In genomic region chr11:69380451-69380901, GRCh38 we compare ENCODE assay signal across 1 cellular context.
TF ChIP-seq lines count a peak whose summit lies in the region.

No MANE protein-coding gene starts in this region.

TF ChIP-seq in SK-N-SH treated with all-trans-retinoic acid at 6 μM for 48 hours, 23 proteins besides CTCF, POLR2A, EP300 and RAD21 (continued from another document):
- no peak for TF ChIP-seq CSRNP3 (CRISPR knock-in tag; IDR thresholded peaks at IDR 0.05)
- no peak for TF ChIP-seq ESRRG (CRISPR knock-in tag; IDR thresholded peaks at IDR 0.05)
- TF ChIP-seq ZNF70 (CRISPR knock-in tag; IDR thresholded peaks at IDR 0.05): no peak
- TF ChIP-seq TOX (CRISPR knock-in tag; IDR thresholded peaks at IDR 0.05; ENCODE audit: borderline replicate concordance): no peak
- no peak for TF ChIP-seq GLIS3 (CRISPR knock-in tag; IDR thresholded peaks at IDR 0.05)
- no peak for TF ChIP-seq ZNF8 (CRISPR knock-in tag; IDR thresholded peaks at IDR 0.05)
- TF ChIP-seq ZC3H10 (CRISPR knock-in tag; IDR thresholded peaks at IDR 0.05): no peak
- TF ChIP-seq TCF4 (CRISPR knock-in tag; IDR thresholded peaks at IDR 0.05; ENCODE audit: borderline replicate concordance): no peak
- no peak for TF ChIP-seq BACH2 (CRISPR knock-in tag; IDR thresholded peaks at IDR 0.05; ENCODE audit: borderline replicate concordance)
- TF ChIP-seq ARNTL (CRISPR knock-in tag; IDR thresholded peaks at IDR 0.05; ENCODE audit: borderline replicate concordance, low read depth): no peak
- no peak for TF ChIP-seq PATZ1 (CRISPR knock-in tag; IDR thresholded peaks at IDR 0.05; ENCODE audit: borderline replicate concordance)
- no peak for TF ChIP-seq ZFP30 (CRISPR knock-in tag; IDR thresholded peaks at IDR 0.05)
